In genomic region chr6:29631209-29631810, GRCh38 we compare ENCODE assay signal across 1 cellular context.
A peak's percentile ranks its signal among the peaks of the same experiment; 100 is the strongest.
TF ChIP-seq lines count a peak whose summit lies in the region.

No MANE protein-coding gene starts in this region.

TF ChIP-seq in K562, 482 proteins besides CTCF, POLR2A, EP300 and RAD21 (continued from another document and continues in another):
- TF ChIP-seq ETV5 (CRISPR knock-in tag; IDR thresholded peaks at IDR 0.05; ENCODE audit: low read depth) (no peak; the same call in 1 of the 2 replicates), ZNF507 (tag; conservative IDR thresholded peaks at IDR 0.05) (no peak), ZNF140 (CRISPR knock-in tag; IDR thresholded peaks at IDR 0.05) (no peak), BRD9 (IDR thresholded peaks at IDR 0.05; ENCODE audit: low read depth, partially characterized antibody) (peak; percentile 21), ZBTB5 (IDR thresholded peaks at IDR 0.05) (no peak), GABPA (tag; conservative IDR thresholded peaks at IDR 0.05; ENCODE audit: low read depth) (no peak), ZNF589 (CRISPR knock-in tag; IDR thresholded peaks at IDR 0.05; ENCODE audit: low read depth) (no peak), TCF7 (IDR thresholded peaks at IDR 0.05; ENCODE audit: borderline replicate concordance) (no peak), RNF2 (IDR thresholded peaks at IDR 0.05) (no peak), THAP7 (CRISPR knock-in tag; IDR thresholded peaks at IDR 0.05) (no peak), TCF3 (CRISPR knock-in tag; IDR thresholded peaks at IDR 0.05) (no peak; the same call in 1 of the 2 replicates), RFX1 (IDR thresholded peaks at IDR 0.05) (no peak), ZBTB26 (CRISPR knock-in tag; IDR thresholded peaks at IDR 0.05) (peak; percentile 78; the same call in 1 of the 2 replicates), GATAD2B (IDR thresholded peaks at IDR 0.05; ENCODE audit: borderline replicate concordance) (no peak), PYGO2 (tag; IDR thresholded peaks at IDR 0.05) (no peak), FIP1L1 (IDR thresholded peaks at IDR 0.05; ENCODE audit: low read depth, low read length, poor library complexity, severe bottlenecking) (no peak), PPARD (CRISPR knock-in tag; IDR thresholded peaks at IDR 0.05) (no peak), FOXA1 (IDR thresholded peaks at IDR 0.05; ENCODE audit: borderline replicate concordance) (no peak), SRSF7 (optimal IDR thresholded peaks at IDR 0.05; ENCODE audit: low read depth, low read length) (no peak), SMARCA5 (IDR thresholded peaks at IDR 0.05) (no peak), CHD4 (IDR thresholded peaks at IDR 0.05; ENCODE audit: insufficient read depth, insufficient replicate concordance, low read depth, low read length, poor library complexity, severe bottlenecking) (no peak), POLR2AphosphoS2 (IDR thresholded peaks at IDR 0.05; ENCODE audit: low read length) (no peak), SUPT5H (IDR thresholded peaks at IDR 0.05) (peak; percentile 53), ASH1L (IDR thresholded peaks at IDR 0.05; ENCODE audit: borderline replicate concordance, low read depth, partially characterized antibody) (no peak), SAFB2 (IDR thresholded peaks at IDR 0.05; ENCODE audit: borderline replicate concordance, low read depth, low read length, severe bottlenecking) (no peak), TCFL5 (CRISPR knock-in tag; conservative IDR thresholded peaks at IDR 0.05) (no peak), HDGF (IDR thresholded peaks at IDR 0.05) (0 out of 2 replicates have a peak, but pooled peaks have one; percentile 61), MBD2 (IDR thresholded peaks at IDR 0.05; ENCODE audit: borderline replicate concordance, low read depth) (no peak), JUNB (CRISPR knock-in tag; conservative IDR thresholded peaks at IDR 0.05) (no peak), ZBTB17 (CRISPR knock-in tag; IDR thresholded peaks at IDR 0.05) (peak; percentile 48; the same call in 1 of the 2 replicates), NFIC (IDR thresholded peaks at IDR 0.05) (peak; percentile 16; the same call in 1 of the 2 replicates), BRCA1 (IDR thresholded peaks at IDR 0.05) (no peak), BRCA1 (CRISPR knock-in tag; IDR thresholded peaks at IDR 0.05) (no peak), HES1 (IDR thresholded peaks at IDR 0.05; ENCODE audit: low read depth) (no peak), PTBP1 (IDR thresholded peaks at IDR 0.05; ENCODE audit: low read depth, low read length) (no peak), PATZ1 (CRISPR knock-in tag; IDR thresholded peaks at IDR 0.05; ENCODE audit: borderline replicate concordance) (peak; percentile 46; the same call in 1 of the 2 replicates), NR2C2 (CRISPR knock-in tag; IDR thresholded peaks at IDR 0.05) (no peak), NR2C2 (tag; IDR thresholded peaks at IDR 0.05) (no peak), IRF2 (CRISPR knock-in tag; IDR thresholded peaks at IDR 0.05) (no peak), CGGBP1 (CRISPR knock-in tag; IDR thresholded peaks at IDR 0.05) (no peak), HOMEZ (CRISPR knock-in tag; IDR thresholded peaks at IDR 0.05) (no peak), MCM5 (IDR thresholded peaks at IDR 0.05; ENCODE audit: low read depth) (no peak), REST (CRISPR knock-in tag; IDR thresholded peaks at IDR 0.05; ENCODE audit: low read depth) (peak; percentile 33; the same call in 1 of the 2 replicates), FOXP4 (CRISPR knock-in tag; IDR thresholded peaks at IDR 0.05; ENCODE audit: borderline replicate concordance) (0 out of 2 replicates have a peak, but pooled peaks have one; percentile 11), CREB1 (IDR thresholded peaks at IDR 0.05) (no peak), CREB1 (CRISPR knock-in tag; IDR thresholded peaks at IDR 0.05) (0 out of 2 replicates have a peak, but pooled peaks have one; percentile 6), E4F1 (CRISPR knock-in tag; IDR thresholded peaks at IDR 0.05; ENCODE audit: borderline replicate concordance) (no peak), ZNF778 (CRISPR knock-in tag; IDR thresholded peaks at IDR 0.05) (no peak), MCM7 (IDR thresholded peaks at IDR 0.05) (no peak), ZNF436 (CRISPR knock-in tag; IDR thresholded peaks at IDR 0.05) (no peak), SAFB (IDR thresholded peaks at IDR 0.05; ENCODE audit: borderline replicate concordance, low read depth, low read length) (no peak), SRSF9 (IDR thresholded peaks at IDR 0.05; ENCODE audit: borderline replicate concordance, low read depth, low read length) (no peak), ZNF263 (CRISPR knock-in tag; IDR thresholded peaks at IDR 0.05; ENCODE audit: borderline replicate concordance) (peak; percentile 89), ZEB2 (IDR thresholded peaks at IDR 0.05) (peak; percentile 60)
